35 cellular contexts compared by ENCODE assay signal in genomic region chr4:121011138-121011537, GRCh38.
"Had no signal": no experiment of that assay in that cellular context is flagged by ENCODE, and none has a peak within 500 bp of the region (broad histone marks: within the 10 kb centered on the region; RNA-seq: fewer than 3 reads in every experiment).

No MANE protein-coding gene starts in this region.

- FAIRE-seq: K562 had no signal

- H3K4me3 ChIP-seq: K562, Peyer's patch had no signal

- H3K4me1 ChIP-seq: Peyer's patch had no signal

- H3K27ac Mint-ChIP-seq: activated CD4-positive, alpha-beta memory T cell treated with anti-CD3 and anti-CD28 coated beads, Interleukin-2, amount 10 ng/mL, durations not matched to agents 7 days and 5 days; activated naive CD8-positive, alpha-beta T cell treated with anti-CD3 and anti-CD28 coated beads for 36 hours; activated T-cell treated with anti-CD3 and anti-CD28 coated beads, Interleukin-2, amount 50 U/mL, for 72 hours; activated T-helper 17 cell treated with anti-CD3 and anti-CD28 coated beads, Interleukin-2, amount 50 U/mL, for 72 hours had no signal

- H3K4me3 Mint-ChIP-seq: activated CD4-positive, alpha-beta memory T cell treated with anti-CD3 and anti-CD28 coated beads, Interleukin-2, amount 10 ng/mL, durations not matched to agents 7 days and 5 days; activated naive CD8-positive, alpha-beta T cell treated with anti-CD3 and anti-CD28 coated beads for 36 hours; activated T-cell treated with anti-CD3 and anti-CD28 coated beads, Interleukin-2, amount 50 U/mL, for 72 hours; activated T-helper 17 cell treated with anti-CD3 and anti-CD28 coated beads, Interleukin-2, amount 50 U/mL, for 72 hours had no signal

- H3K4me1 Mint-ChIP-seq: activated CD4-positive, alpha-beta memory T cell treated with anti-CD3 and anti-CD28 coated beads, Interleukin-2, amount 10 ng/mL, durations not matched to agents 7 days and 5 days had no signal

- ATAC-seq: activated T-cell treated with anti-CD3 and anti-CD28 coated beads, Interleukin-2, amount 50 U/mL, for 72 hours; activated T-helper 17 cell treated with anti-CD3 and anti-CD28 coated beads, Interleukin-2, amount 50 U/mL, for 72 hours; K562; PC-3; Right ventricle myocardium inferior; SK-N-SH treated with all-trans-retinoic acid at 6 μM for 48 hours had no signal

- DNase-seq: activated CD4-positive, alpha-beta memory T cell treated with anti-CD3 and anti-CD28 coated beads, Interleukin-2, amount 10 ng/mL, durations not matched to agents 7 days and 5 days; activated CD4-positive, alpha-beta T cell treated with anti-CD3 and anti-CD28 coated beads for 1 hour; activated CD4-positive, alpha-beta T cell treated with anti-CD3 and anti-CD28 coated beads for 48 hours; activated CD4-positive, CD25-positive, alpha-beta regulatory T cell; activated effector memory CD4-positive, alpha-beta T cell treated with anti-CD3 and anti-CD28 coated beads, Interleukin-2, amount 50 U/mL, for 16 hours; activated naive CD4-positive, alpha-beta T cell; activated naive CD4-positive, alpha-beta T cell treated with anti-CD3 and anti-CD28 coated beads, Interleukin-2, amount 50 U/mL, for 16 hours; activated naive CD8-positive, alpha-beta T cell treated with anti-CD3 and anti-CD28 coated beads for 36 hours; activated T-cell treated with anti-CD3 and anti-CD28 coated beads, Interleukin-2, amount 50 U/mL, for 1 hour; activated T-cell treated with anti-CD3 and anti-CD28 coated beads, Interleukin-2, amount 50 U/mL, for 72 hours; amniotic stem cell; aorta; brain microvascular endothelial cell; central memory CD4-positive, alpha-beta T cell; NCI-H1105; NCI-H1417 treated with DMSO at 0.1 percent for 48 hours; NCI-H1694; NCI-H1930; NCI-H2081 treated with DMSO at 0.1 percent for 48 hours; NCI-H510A; NCI-H526; NCI-H748 treated with DMSO at 0.1 percent for 48 hours; NK-92 treated with Interleukin-12 subunit alpha and Interleukin-12 subunit beta, amount 100 ng/mL, for 24 hours; PC-3; Peyer's patch; SIG-M5; T-helper 1 cell; T-helper 2 cell; T-helper 9 cell had no signal

- H3K27ac ChIP-seq: brain microvascular endothelial cell, Peyer's patch, RWPE1, VCaP had no signal

- H3K9me3 Mint-ChIP-seq: activated CD4-positive, alpha-beta memory T cell treated with anti-CD3 and anti-CD28 coated beads, Interleukin-2, amount 10 ng/mL, durations not matched to agents 7 days and 5 days; activated T-cell treated with anti-CD3 and anti-CD28 coated beads, Interleukin-2, amount 50 U/mL, for 72 hours; activated T-helper 17 cell treated with anti-CD3 and anti-CD28 coated beads, Interleukin-2, amount 50 U/mL, for 72 hours had no signal

- H3K36me3 Mint-ChIP-seq: activated naive CD8-positive, alpha-beta T cell treated with anti-CD3 and anti-CD28 coated beads for 36 hours had no signal

- H3K9me3 ChIP-seq: Peyer's patch had no signal

- H3K27me3 Mint-ChIP-seq: activated CD4-positive, alpha-beta memory T cell treated with anti-CD3 and anti-CD28 coated beads, Interleukin-2, amount 10 ng/mL, durations not matched to agents 7 days and 5 days; activated naive CD8-positive, alpha-beta T cell treated with anti-CD3 and anti-CD28 coated beads for 36 hours had no signal

- H3K27me3 ChIP-seq: brain microvascular endothelial cell, Peyer's patch had no signal

- H3K36me3 ChIP-seq: brain microvascular endothelial cell, Peyer's patch had no signal
